9 cellular contexts compared by ENCODE assay signal in genomic region chr17:45262516-45263476, GRCh38. TPM values are rescaled to one million over a fixed set of nuclear protein-coding genes. Genes with fewer than 3 reads are reported as not detected.
DNase-seq lines count a peak whose midpoint lies in the region; ATAC-seq, FAIRE-seq and TF ChIP-seq lines count a peak whose summit lies in the region.
"Had no signal": no experiment of that assay in that cellular context is flagged by ENCODE, and none has a peak within 500 bp of the region (broad histone marks: within the 10 kb centered on the region; RNA-seq: fewer than 3 reads in every experiment).

No MANE protein-coding gene starts in this region.

- H3K4me3 Mint-ChIP-seq in activated CD4-positive, alpha-beta T cell treated with anti-CD3 and anti-CD28 coated beads, Interleukin-2, amount 10 ng/mL, durations not matched to agents 7 days and 5 days: peak overlapping the region; percentile 74

- TF ChIP-seq POLR2A in K562 (conservative IDR thresholded peaks at IDR 0.05) (0 out of 2 replicates have a peak, but pooled peaks have one; percentile 22), testis (IDR thresholded peaks at IDR 0.05) (no peak)

- H3K9ac ChIP-seq in K562 (ENCODE audit: insufficient read depth in 1 of 2, low read depth in 2 of 2, low read length in 2 of 2) (0 out of 4 replicates have a peak overlapping the region, but pooled peaks of 1 of the 2 experiments have one; percentile 11), keratinocyte (ENCODE audit: control insufficient read depth, extremely low read depth, insufficient read depth, low read length) (peak overlapping the region; percentile 6)

- peaks cover 33% of the 10 kb centered on the region for H3K4me1 Mint-ChIP-seq in activated CD4-positive, alpha-beta T cell treated with anti-CD3 and anti-CD28 coated beads, Interleukin-2, amount 10 ng/mL, durations not matched to agents 7 days and 5 days

- ATAC-seq in K562 (no peak), GM21390 (IDR thresholded peaks at IDR 0.05; ENCODE audit: unreplicated experiment) (no peak), HG02759 (IDR thresholded peaks at IDR 0.05; ENCODE audit: unreplicated experiment) (no peak)

- H3K9me3 Mint-ChIP-seq in activated CD4-positive, alpha-beta T cell treated with anti-CD3 and anti-CD28 coated beads, Interleukin-2, amount 10 ng/mL, durations not matched to agents 7 days and 5 days: no peaks in the 10 kb centered on the region

- TF ChIP-seq CTCF in K562 (IDR thresholded peaks at IDR 0.05 in 2 of 3, conservative IDR thresholded peaks at IDR 0.05 in 1 of 3; ENCODE audit: insufficient read depth in 2 of 3, low read depth in 1 of 3, low read length in 3 of 3): no peak
- peak; percentile 10 to 17 (median 16) for TF ChIP-seq CTCF in keratinocyte (optimal IDR thresholded peaks at IDR 0.05 in 1 of 3, IDR thresholded peaks at IDR 0.05 in 1 of 3, conservative IDR thresholded peaks at IDR 0.05 in 1 of 3; ENCODE audit: extremely low read depth in 1 of 3, insufficient read depth in 2 of 3, low read length in 3 of 3)
- TF ChIP-seq CTCF in testis (IDR thresholded peaks at IDR 0.05): no peak

- H3K27me3 ChIP-seq in K562 (ENCODE audit: control insufficient read depth in 2 of 2, insufficient read depth in 2 of 2, low read length in 2 of 2) (no peaks in the 10 kb centered on the region), keratinocyte (ENCODE audit: control insufficient read depth, extremely low read depth, insufficient read depth, low read length) (no peaks in the 10 kb centered on the region), testis (no peaks in the 10 kb centered on the region)

- no peaks in the 10 kb centered on the region for H3K27me3 Mint-ChIP-seq in activated CD4-positive, alpha-beta T cell treated with anti-CD3 and anti-CD28 coated beads, Interleukin-2, amount 10 ng/mL, durations not matched to agents 7 days and 5 days

- H3K4me1 ChIP-seq in K562 (replicated peaks in 1 of 2; ENCODE audit: control insufficient read depth in 2 of 2, insufficient read depth in 2 of 2, low read length in 2 of 2) (peaks cover 0 to 18% of the 10 kb centered on the region in 2 experiments; a peak in 2 of 5 replicates), keratinocyte (ENCODE audit: control insufficient read depth, extremely low read depth, insufficient read depth, low read length) (peaks cover 12% of the 10 kb centered on the region), testis (peaks cover 12% of the 10 kb centered on the region)

- H3K27ac ChIP-seq in K562 (ENCODE audit: extremely low read depth, low read depth, low read length) (no peak overlapping the region), keratinocyte (ENCODE audit: control insufficient read depth, insufficient read depth, low read length) (no peak overlapping the region), testis (no peak overlapping the region)
- H3K27ac ChIP-seq: C4-2B had no signal

- H2AFZ ChIP-seq in K562 (ENCODE audit: low read depth, low read length) (no peak overlapping the region), keratinocyte (ENCODE audit: control insufficient read depth, low read length) (no peak overlapping the region)

- H3K9me1 ChIP-seq in K562 (ENCODE audit: control insufficient read depth, insufficient read depth, low read length) (no peaks in the 10 kb centered on the region), keratinocyte (ENCODE audit: control insufficient read depth, extremely low read depth, insufficient read depth, low read length) (no peaks in the 10 kb centered on the region)

- TF ChIP-seq RAD21 in K562 (CRISPR knock-in tag; conservative IDR thresholded peaks at IDR 0.05 in 1 of 2, IDR thresholded peaks at IDR 0.05 in 1 of 2): no peak

- dilution Hi-C loops in keratinocyte (cut with MboI; ENCODE audit: extremely low pct_ligation_motif_present, low sequenced_read_pairs): no loop called here

- peak overlapping the region; percentile 82 for H3K27ac Mint-ChIP-seq in activated CD4-positive, alpha-beta T cell treated with anti-CD3 and anti-CD28 coated beads, Interleukin-2, amount 10 ng/mL, durations not matched to agents 7 days and 5 days

- no TSS peak for BruUV-seq in K562 (replicated peaks; lab: Mats Ljungman, UMichigan)

- H3K79me2 ChIP-seq in K562 (ENCODE audit: control insufficient read depth, insufficient read depth, low read length) (no peaks in the 10 kb centered on the region), keratinocyte (ENCODE audit: control insufficient read depth, insufficient read depth, low read length) (no peaks in the 10 kb centered on the region)

- FAIRE-seq in K562 (lab: Jason Lieb, UNC) (no peak), keratinocyte (lab: Jason Lieb, UNC) (peak; percentile 64)

- H4K20me1 ChIP-seq in K562 (replicated peaks; ENCODE audit: control insufficient read depth, insufficient read depth, low read length) (0 out of 2 replicates have a peak, but pooled peaks cover 7% of the 10 kb centered on the region), keratinocyte (ENCODE audit: control insufficient read depth, extremely low read depth, insufficient read depth, low read length) (peaks cover 3% of the 10 kb centered on the region)

- no peak for TF ChIP-seq EP300 in K562 (IDR thresholded peaks at IDR 0.05; ENCODE audit: low read length)

- intact Hi-C loops in K562 (cut with micrococcal nuclease) (no loop called here), testis (cut with DNase I; ENCODE audit: low total_unique reads) (no loop called here)

- POLR2A ChIA-PET in activated CD4-positive, alpha-beta T cell treated with anti-CD3 and anti-CD28 coated beads, Interleukin-2, amount 10 ng/mL, durations not matched to agents 7 days and 5 days (lab: Charles Lee): no interaction called here
- POLR2A ChIA-PET in K562 (lab: Yijun Ruan, JAX): no interaction called here

- in situ Hi-C loops in K562 (cut with MboI): no loop called here

- no peaks in the 10 kb centered on the region for H3K9me3 ChIP-seq in K562 (replicated peaks; ENCODE audit: control insufficient read depth, insufficient read depth, low read depth, low read length)
- no peaks in the 10 kb centered on the region for H3K9me3 ChIP-seq in keratinocyte (ENCODE audit: control insufficient read depth, low read depth, low read length)
- H3K9me3 ChIP-seq in testis: no peaks in the 10 kb centered on the region

- H3K36me3 ChIP-seq in K562 (ENCODE audit: control insufficient read depth, insufficient read depth, low read length) (peaks cover 55% of the 10 kb centered on the region; the same call in 2 of the 3 replicates), keratinocyte (ENCODE audit: control insufficient read depth in 2 of 2, extremely low read depth in 1 of 2, insufficient read depth in 2 of 2, low read length in 2 of 2) (peaks cover 33 to 38% of the 10 kb centered on the region in 2 experiments), testis (ENCODE audit: low read depth, missing control alignments) (no peaks in the 10 kb centered on the region)

- no peak for DNase-seq in activated CD4-positive, alpha-beta T cell treated with anti-CD3 and anti-CD28 coated beads, Interleukin-2, amount 10 ng/mL, durations not matched to agents 7 days and 5 days
- DNase-seq in activated CD4-positive, alpha-beta T cell treated with anti-CD3 and anti-CD28 coated beads, Interleukin-2, amount 50 U/mL, for 4 hours: no peak
- no peak for DNase-seq in K562 (ENCODE audit: extremely low read depth in 1 of 4, low spot score in 3 of 4)
- no peak for DNase-seq in keratinocyte (ENCODE audit: low read depth, low spot score)
- DNase-seq in testis: no peak
- no peak for DNase-seq in NCI-H2029 treated with DMSO at 0.1 percent for 48 hours (lab: John Stamatoyannopoulos, UW)

- no peak overlapping the region for H3K4me2 ChIP-seq in K562 (ENCODE audit: insufficient read depth, low read length)
- peak overlapping the region; percentile 70 for H3K4me2 ChIP-seq in keratinocyte (ENCODE audit: control insufficient read depth, extremely low read depth, insufficient read depth, low read depth, low read length)

- H3K36me3 Mint-ChIP-seq in activated CD4-positive, alpha-beta T cell treated with anti-CD3 and anti-CD28 coated beads, Interleukin-2, amount 10 ng/mL, durations not matched to agents 7 days and 5 days (ENCODE audit: low read depth): peaks cover 30% of the 10 kb centered on the region

- CTCF ChIA-PET in activated CD4-positive, alpha-beta T cell treated with anti-CD3 and anti-CD28 coated beads, Interleukin-2, amount 10 ng/mL, durations not matched to agents 7 days and 5 days (lab: Charles Lee): interaction anchor here (0.6 to 1.2 kb wide), 3 partner anchors 14 to 28 kb away, joined by 3 to 4 read pairs (median 3); no protein-coding TSS in a partner anchor
- CTCF ChIA-PET in K562 (lab: Yijun Ruan, JAX; ENCODE audit: low intra/inter-chr PET ratio): no interaction called here

- 72% methylated on average over 18 of the region's 18 CpGs for WGBS in K562 (ENCODE audit: insufficient coverage, low coverage, missing lambda C conversion rate)
- whole genome bisulfite sequencing in testis, 2 donors: 42 to 48% methylated on average over 15 to 18 of the region's 18 CpGs

- H3K4me3 ChIP-seq in K562: no peak overlapping the region
- H3K4me3 ChIP-seq in keratinocyte (ENCODE audit: control insufficient read depth in 2 of 3, extremely low read depth in 1 of 3, insufficient read depth in 2 of 3, low read depth in 1 of 3, low read length in 3 of 3): peak overlapping the region in 1 of 3 experiments; percentile 39
- H3K4me3 ChIP-seq in testis: peak overlapping the region; percentile 60 to 72

RNA-seq across cellular contexts. Expression of gene SPATA32, which starts 0.9 kb away (rescaled TPM):
- total RNA-seq in activated CD4-positive, alpha-beta T cell treated with anti-CD3 and anti-CD28 coated beads, Interleukin-2, amount 10 ng/mL, durations not matched to agents 7 days and 5 days: under 1 TPM; 0.27 to 0.67 TPM
- 0.30 and 0.49 TPM in 2 replicates for total RNA-seq in K562 (2011; cell fraction: chromatin; rRNA removed; ENCODE audit: low replicate concordance)
- 0.17 and 0.26 TPM in 2 replicates for total RNA-seq in K562 (2011; cell fraction: nucleolus; rRNA removed)
- total RNA-seq in K562 (2011; cell fraction: nucleoplasm; rRNA removed): 0.29 TPM in 1 of 2 replicates, not detected in the other
- not detected in 2 replicates for total RNA-seq in K562 (2014; rRNA removed)
- not detected in 2 replicates for total RNA-seq in K562 (2014; rRNA removed; fragmentation: Illumina TruSeq; extraction: Trizol)
- not detected in 2 replicates for total RNA-seq in K562 (2015; rRNA removed; fragmentation: Illumina TruSeq; extraction: Trizol)
- not detected in 2 replicates for total RNA-seq in K562 (2021)
- polyA plus RNA-seq in K562 (2011; rRNA removed): not detected in 2 replicates
- not detected in 2 replicates for polyA plus RNA-seq in K562 (2011; cell fraction: cytosol; rRNA removed)
- polyA plus RNA-seq in K562 (2011; cell fraction: nucleus; rRNA removed): not detected in 2 replicates
- 0.18 and 0.30 TPM in 2 replicates for polyA plus RNA-seq in K562 (2012)
- polyA plus RNA-seq in K562 (2014; fragmentation: Illumina TruSeq; extraction: Trizol): not detected in 2 replicates
- under 1 TPM; 0.03 to 0.06 TPM for polyA plus RNA-seq in K562 (2014; fragmentation: Nextera tagmentation; extraction: Ambion mirVana)
- polyA plus RNA-seq in K562 (2014; rRNA removed): not detected in 2 replicates
- polyA minus RNA-seq in K562 (2011; rRNA and poly(A)+ RNA removed): not detected in 2 replicates
- polyA minus RNA-seq in K562 (2011; cell fraction: cytosol; rRNA and poly(A)+ RNA removed): not detected in 2 replicates
- not detected in 2 replicates for polyA minus RNA-seq in K562 (2011; cell fraction: nucleus; rRNA and poly(A)+ RNA removed)
- 0.05 TPM in 1 of 3 replicates, not detected in the others for polyA plus RNA-seq in keratinocyte
- polyA plus RNA-seq in keratinocyte (2011; ENCODE audit: low read depth): not detected
- not detected in 2 replicates for polyA plus RNA-seq in keratinocyte (2011; cell fraction: cytosol; rRNA removed)
- 0.07 TPM in 1 of 2 replicates, not detected in the other for polyA plus RNA-seq in keratinocyte (2011; cell fraction: nucleus; rRNA removed)
- polyA plus RNA-seq in keratinocyte (2012; ENCODE audit: low replicate concordance): not detected in 2 replicates
- polyA minus RNA-seq in keratinocyte: not detected in 3 replicates
- polyA minus RNA-seq in keratinocyte (2011; cell fraction: cytosol; rRNA and poly(A)+ RNA removed): not detected
- polyA minus RNA-seq in keratinocyte (2011; cell fraction: nucleus; rRNA and poly(A)+ RNA removed): not detected in 2 replicates
- 10 to 100 TPM; 15.5 to 47.4 TPM for total RNA-seq in testis
- polyA plus RNA-seq in testis (ENCODE audit: insufficient read depth, low read depth, low replicate concordance): 72.0 TPM

RNA-seq across cellular contexts. Expression of gene FMNL1, which starts 41.1 kb away (rescaled TPM):
- 100 to 1,000 TPM; 391 to 410 TPM for total RNA-seq in activated CD4-positive, alpha-beta T cell treated with anti-CD3 and anti-CD28 coated beads, Interleukin-2, amount 10 ng/mL, durations not matched to agents 7 days and 5 days
- 52.9 and 134 TPM in 2 replicates for total RNA-seq in K562 (2011; cell fraction: chromatin; rRNA removed; ENCODE audit: low replicate concordance)
- total RNA-seq in K562 (2011; cell fraction: nucleolus; rRNA removed): 50.8 and 62.5 TPM in 2 replicates
- 48.8 and 58.4 TPM in 2 replicates for total RNA-seq in K562 (2011; cell fraction: nucleoplasm; rRNA removed)
- 6.9 and 10.1 TPM in 2 replicates for total RNA-seq in K562 (2014; rRNA removed)
- 5.7 and 5.8 TPM in 2 replicates for total RNA-seq in K562 (2014; rRNA removed; fragmentation: Illumina TruSeq; extraction: Trizol)
- total RNA-seq in K562 (2015; rRNA removed; fragmentation: Illumina TruSeq; extraction: Trizol): 8.3 and 10.7 TPM in 2 replicates
- total RNA-seq in K562 (2021): 32.1 and 36.6 TPM in 2 replicates
- polyA plus RNA-seq in K562 (2011; rRNA removed): 7.7 TPM in 2 replicates
- polyA plus RNA-seq in K562 (2011; cell fraction: cytosol; rRNA removed): 6.3 and 8.7 TPM in 2 replicates
- 57.8 and 61.3 TPM in 2 replicates for polyA plus RNA-seq in K562 (2011; cell fraction: nucleus; rRNA removed)
- polyA plus RNA-seq in K562 (2012): 40.6 and 95.2 TPM in 2 replicates
- 24.1 and 31.8 TPM in 2 replicates for polyA plus RNA-seq in K562 (2014; fragmentation: Illumina TruSeq; extraction: Trizol)
- 1 to 10 TPM in 1 of 2 experiments, under 1 TPM in 1; 0.70 to 1.3 TPM for polyA plus RNA-seq in K562 (2014; fragmentation: Nextera tagmentation; extraction: Ambion mirVana)
- polyA plus RNA-seq in K562 (2014; rRNA removed): 16.6 and 16.9 TPM in 2 replicates
- 3.6 and 10.5 TPM in 2 replicates for polyA minus RNA-seq in K562 (2011; rRNA and poly(A)+ RNA removed)
- 19.9 and 27.9 TPM in 2 replicates for polyA minus RNA-seq in K562 (2011; cell fraction: cytosol; rRNA and poly(A)+ RNA removed)
- 14.5 and 19.8 TPM in 2 replicates for polyA minus RNA-seq in K562 (2011; cell fraction: nucleus; rRNA and poly(A)+ RNA removed)
- 0.46 to 1.1 TPM (median 0.79 TPM) in 3 replicates for polyA plus RNA-seq in keratinocyte
- polyA plus RNA-seq in keratinocyte (2011; ENCODE audit: low read depth): 3.1 TPM
- 0.66 and 1.1 TPM in 2 replicates for polyA plus RNA-seq in keratinocyte (2011; cell fraction: cytosol; rRNA removed)
- 3.3 and 3.5 TPM in 2 replicates for polyA plus RNA-seq in keratinocyte (2011; cell fraction: nucleus; rRNA removed)
- 1.6 and 2.0 TPM in 2 replicates for polyA plus RNA-seq in keratinocyte (2012; ENCODE audit: low replicate concordance)
- 0.29 to 2.5 TPM (median 0.36 TPM) in 3 replicates for polyA minus RNA-seq in keratinocyte
- 2.3 TPM for polyA minus RNA-seq in keratinocyte (2011; cell fraction: cytosol; rRNA and poly(A)+ RNA removed)
- polyA minus RNA-seq in keratinocyte (2011; cell fraction: nucleus; rRNA and poly(A)+ RNA removed): 1.1 and 2.9 TPM in 2 replicates
- 10 to 100 TPM; 11.1 to 15.8 TPM for total RNA-seq in testis
- polyA plus RNA-seq in testis (ENCODE audit: insufficient read depth, low read depth, low replicate concordance): 13.9 TPM

RNA-seq across cellular contexts. Expression of gene MAP3K14, which starts 54.0 kb away (rescaled TPM):
- 10 to 100 TPM; 25.8 to 26.0 TPM for total RNA-seq in activated CD4-positive, alpha-beta T cell treated with anti-CD3 and anti-CD28 coated beads, Interleukin-2, amount 10 ng/mL, durations not matched to agents 7 days and 5 days
- 11.9 and 31.3 TPM in 2 replicates for total RNA-seq in K562 (2011; cell fraction: chromatin; rRNA removed; ENCODE audit: low replicate concordance)
- 14.3 and 19.3 TPM in 2 replicates for total RNA-seq in K562 (2011; cell fraction: nucleolus; rRNA removed)
- 11.7 and 12.4 TPM in 2 replicates for total RNA-seq in K562 (2011; cell fraction: nucleoplasm; rRNA removed)
- total RNA-seq in K562 (2014; rRNA removed) (2.9 and 4.8 TPM in 2 replicates), K562 (2014; rRNA removed; fragmentation: Illumina TruSeq; extraction: Trizol) (0.99 and 1.8 TPM in 2 replicates), K562 (2015; rRNA removed; fragmentation: Illumina TruSeq; extraction: Trizol) (3.2 and 3.5 TPM in 2 replicates), K562 (2021) (7.9 and 8.7 TPM in 2 replicates), testis (10 to 100 TPM; 12.4 to 14.6 TPM)
- polyA plus RNA-seq in K562 (2011; rRNA removed) (5.3 and 7.5 TPM in 2 replicates), K562 (2014; fragmentation: Illumina TruSeq; extraction: Trizol) (3.7 and 3.9 TPM in 2 replicates), K562 (2014; fragmentation: Nextera tagmentation; extraction: Ambion mirVana) (under 1 TPM; 0.45 to 0.56 TPM), K562 (2014; rRNA removed) (4.9 TPM in 2 replicates), keratinocyte (6.5 to 8.3 TPM (median 7.1 TPM) in 3 replicates), testis (ENCODE audit: insufficient read depth, low read depth, low replicate concordance) (24.9 TPM)
- 6.5 and 9.0 TPM in 2 replicates for polyA plus RNA-seq in K562 (2011; cell fraction: cytosol; rRNA removed)
- polyA plus RNA-seq in K562 (2011; cell fraction: nucleus; rRNA removed): 16.1 and 28.3 TPM in 2 replicates
- polyA plus RNA-seq in K562 (2012): 3.6 and 5.4 TPM in 2 replicates
- polyA minus RNA-seq in K562 (2011; rRNA and poly(A)+ RNA removed): 3.2 and 6.0 TPM in 2 replicates
- 4.9 and 5.2 TPM in 2 replicates for polyA minus RNA-seq in K562 (2011; cell fraction: cytosol; rRNA and poly(A)+ RNA removed)
- polyA minus RNA-seq in K562 (2011; cell fraction: nucleus; rRNA and poly(A)+ RNA removed): 7.8 and 8.2 TPM in 2 replicates
- 2.8 TPM for polyA plus RNA-seq in keratinocyte (2011; ENCODE audit: low read depth)
- 3.2 and 4.9 TPM in 2 replicates for polyA plus RNA-seq in keratinocyte (2011; cell fraction: cytosol; rRNA removed)
- 16.6 and 20.8 TPM in 2 replicates for polyA plus RNA-seq in keratinocyte (2011; cell fraction: nucleus; rRNA removed)
- polyA plus RNA-seq in keratinocyte (2012; ENCODE audit: low replicate concordance): 3.3 and 5.9 TPM in 2 replicates
- polyA minus RNA-seq in keratinocyte: 5.0 to 7.3 TPM (median 6.0 TPM) in 3 replicates
- 2.5 TPM for polyA minus RNA-seq in keratinocyte (2011; cell fraction: cytosol; rRNA and poly(A)+ RNA removed)
- 7.8 and 10.7 TPM in 2 replicates for polyA minus RNA-seq in keratinocyte (2011; cell fraction: nucleus; rRNA and poly(A)+ RNA removed)

Comparison
In these comparisons a context has a peak if more than half of its experiments do, and no peak if none do; other contexts are left out.
1. CTCF ChIP-seq: peak in keratinocyte (3 of 3); none in K562 (0 of 3) and testis (0 of 3).
2. RNA of gene SPATA32, which starts 0.9 kb away (total RNA-seq): 15.5 to 47.4 TPM in testis; 0.27 to 0.67 TPM in activated CD4-positive, alpha-beta T cell treated with anti-CD3 and anti-CD28 coated beads, Interleukin-2, amount 10 ng/mL, durations not matched to agents 7 days and 5 days and 0.17 to 0.49 TPM in K562; every median in the first group is over 4 times any median in the second.